ENCODE assay signal across 1 cellular context in genomic region chr12:6697584-6698351, GRCh38.
A peak's percentile ranks its signal among the peaks of the same experiment; 100 is the strongest.
TF ChIP-seq lines count a peak whose summit lies in the region.

No MANE protein-coding gene starts in this region.

TF ChIP-seq in HepG2, 621 proteins besides CTCF, POLR2A, EP300 and RAD21:
- peak; percentile 9 for TF ChIP-seq TEAD3 (CRISPR knock-in tag; optimal IDR thresholded peaks at IDR 0.05; ENCODE audit: borderline replicate concordance)
- no peak for TF ChIP-seq HES4 (CRISPR knock-in tag; IDR thresholded peaks at IDR 0.05; ENCODE audit: borderline replicate concordance)
- TF ChIP-seq TBP (CRISPR knock-in tag; IDR thresholded peaks at IDR 0.05): no peak
- TF ChIP-seq PRDM15 (CRISPR knock-in tag; IDR thresholded peaks at IDR 0.05): no peak
- TF ChIP-seq TARDBP (CRISPR knock-in tag; IDR thresholded peaks at IDR 0.05): no peak
- peak; percentile 82 for TF ChIP-seq SMC3 (IDR thresholded peaks at IDR 0.05; ENCODE audit: low read length)
- TF ChIP-seq STAG1 (CRISPR knock-in tag; IDR thresholded peaks at IDR 0.05): peak; percentile 89
